ENCODE assay signal across 8 cellular contexts in genomic region chr10:44978570-44979280, GRCh38. TPM values are rescaled to one million over a fixed set of nuclear protein-coding genes. Genes with fewer than 3 reads are reported as not detected.
DNase-seq lines count a peak whose midpoint lies in the region.

A gene with protein sequence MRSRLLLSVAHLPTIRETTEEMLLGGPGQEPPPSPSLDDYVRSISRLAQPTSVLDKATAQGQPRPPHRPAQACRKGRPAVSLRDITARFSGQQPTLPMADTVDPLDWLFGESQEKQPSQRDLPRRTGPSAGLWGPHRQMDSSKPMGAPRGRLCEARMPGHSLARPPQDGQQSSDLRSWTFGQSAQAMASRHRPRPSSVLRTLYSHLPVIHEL (minus strand): TSS chr10:44978809. CDS start chr10:44978030, 779 bp downstream.

- in situ Hi-C loops in G401 (cut with HindIII; ENCODE audit: low sequenced_read_pairs), result no loop called here

- no peaks in the 10 kb centered on the region for H3K36me3 Mint-ChIP-seq in activated T-cell treated with anti-CD3 and anti-CD28 coated beads, Interleukin-2, amount 50 U/mL, for 24 hours (ENCODE audit: low read depth)

- WGBS in HUES64, result 23% methylated on average over 12 of the region's 12 CpGs

- H3K27ac Mint-ChIP-seq in activated T-cell treated with anti-CD3 and anti-CD28 coated beads, Interleukin-2, amount 50 U/mL, for 24 hours, result no peak within 1 kb of the TSS

- no peaks in the 10 kb centered on the region for H3K9me3 Mint-ChIP-seq in activated T-cell treated with anti-CD3 and anti-CD28 coated beads, Interleukin-2, amount 50 U/mL, for 24 hours

- H3K4me1 Mint-ChIP-seq in activated T-cell treated with anti-CD3 and anti-CD28 coated beads, Interleukin-2, amount 50 U/mL, for 24 hours (ENCODE audit: low read depth), result peaks cover 17% of the 10 kb centered on the region

- H3K9me3 ChIP-seq in HUES64 (ENCODE audit: insufficient read depth, low read depth, low read length), result no peaks in the 10 kb centered on the region

- H3K9ac ChIP-seq in HUES64 (ENCODE audit: low read depth, low read length), result no peak within 1 kb of the TSS

- peaks cover 46% of the 10 kb centered on the region for H3K4me1 ChIP-seq in HUES64 (ENCODE audit: insufficient read depth, low read length)

- no peaks in the 10 kb centered on the region for H3K36me3 ChIP-seq in HUES64 (ENCODE audit: insufficient read depth, low read length)

- no peak within 1 kb of the TSS for H3K4me3 Mint-ChIP-seq in activated T-cell treated with anti-CD3 and anti-CD28 coated beads, Interleukin-2, amount 50 U/mL, for 24 hours

- DNase-seq in G401 (ENCODE audit: low spot score) (peak; percentile 99), OCI-M1 (lab: John Stamatoyannopoulos, UW) (peak; percentile 93), dermis blood vessel endothelial cell (peak; percentile 99), left kidney (ENCODE audit: low read depth, low spot score) (peak; percentile 99), 8988T (no peak)
- DNase-seq in activated T-cell treated with anti-CD3 and anti-CD28 coated beads, Interleukin-2, amount 50 U/mL, for 24 hours, result no peak

- H3K27ac ChIP-seq in HUES64 (ENCODE audit: low read depth, low read length), result peak within 1 kb of the TSS; percentile 64; the same call in 1 of the 2 replicates
- peak within 1 kb of the TSS; percentile 95 for H3K27ac ChIP-seq in temporal lobe (ENCODE audit: low read depth, low read length)

- H3K27me3 ChIP-seq in HUES64 (ENCODE audit: insufficient read depth, low read length), result no peaks in the 10 kb centered on the region

- peaks cover 5% of the 10 kb centered on the region for H3K27me3 Mint-ChIP-seq in activated T-cell treated with anti-CD3 and anti-CD28 coated beads, Interleukin-2, amount 50 U/mL, for 24 hours

- peak within 1 kb of the TSS; percentile 24 for H3K4me3 ChIP-seq in HUES64 (ENCODE audit: low read length)

RNA-seq across cellular contexts. Expression of the gene that starts here (rescaled TPM):
- total RNA-seq in G401 (2014; rRNA removed; shearing (Covaris generic)), result 0.14 and 2.7 TPM in 2 replicates
- polyA plus RNA-seq in HUES64 (2013, experiment 1 of 2), result 0.75 TPM
- 1.1 TPM for polyA plus RNA-seq in HUES64 (2013, experiment 2 of 2)
- total RNA-seq in dermis blood vessel endothelial cell (174 and 360 TPM in 2 replicates), temporal lobe (3.4 TPM)

Comparison
In these comparisons a context has a peak if more than half of its experiments do, and no peak if none do; other contexts are left out.
1. RNA of the gene that starts here (total RNA-seq): 174 to 360 TPM in dermis blood vessel endothelial cell; 3.4 TPM in temporal lobe (single experiment) and 0.14 to 2.7 TPM in G401; every median in the first group is over 10 times any median in the second.
2. DNase-seq: peak in G401 (single experiment), OCI-M1 (single experiment), dermis blood vessel endothelial cell (single experiment) and left kidney (single experiment); none in activated T-cell treated with anti-CD3 and anti-CD28 coated beads, Interleukin-2, amount 50 U/mL, for 24 hours (single experiment) and 8988T (single experiment).